In genomic region chr13:77460195-77460594, GRCh38 we compare ENCODE assay signal across 8 cellular contexts.
DNase-seq lines count a peak whose midpoint lies in the region; ATAC-seq and TF ChIP-seq lines count a peak whose summit lies in the region.

No MANE protein-coding gene starts in this region.

- no peak overlapping the region for H2AFZ ChIP-seq in SK-N-SH (ENCODE audit: low read depth)

- H3F3A ChIP-seq in SK-N-SH (replicated peaks; ENCODE audit: insufficient read depth): no peaks in the 10 kb centered on the region

- WGBS in SK-N-SH (ENCODE audit: low lambda C conversion rate): 72% methylated on average over 2 of the region's 2 CpGs

- no peaks in the 10 kb centered on the region for H3K79me2 ChIP-seq in SK-N-SH (ENCODE audit: insufficient read depth)

- H3K9me3 ChIP-seq in SK-N-SH: no peaks in the 10 kb centered on the region

- ATAC-seq in GM19324 (IDR thresholded peaks at IDR 0.05; ENCODE audit: low FRiP score, unreplicated experiment) (peak; percentile 91), HG02981 (IDR thresholded peaks at IDR 0.05; ENCODE audit: unreplicated experiment) (peak; percentile 84), omental fat pad (ENCODE audit: low FRiP score) (peak; percentile 95)

- no peaks in the 10 kb centered on the region for H3K36me3 ChIP-seq in SK-N-SH (replicated peaks in 1 of 2; ENCODE audit: control insufficient read depth in 1 of 2, insufficient read depth in 2 of 2, low read length in 1 of 2)

- TF ChIP-seq RAD21 in SK-N-SH (IDR thresholded peaks at IDR 0.05; ENCODE audit: low read length): no peak

- TF ChIP-seq EP300 in SK-N-SH (IDR thresholded peaks at IDR 0.05; ENCODE audit: borderline replicate concordance in 1 of 2, low read depth in 1 of 2, low read length in 1 of 2): no peak

- CTCF ChIA-PET in SK-N-SH (lab: Yijun Ruan, JAX): interaction anchor here (4.1 kb wide), 1 partner anchor 17 kb away, joined by 20 read pairs; no protein-coding TSS in a partner anchor

- no peak overlapping the region for H3K4me3 ChIP-seq in SK-N-SH (ENCODE audit: low read depth in 2 of 2, low read length in 1 of 2)

- no peak overlapping the region for H3K9ac ChIP-seq in SK-N-SH

- POLR2A ChIA-PET in SK-N-SH (lab: Yijun Ruan, JAX): no interaction called here

- no peaks in the 10 kb centered on the region for H4K20me1 ChIP-seq in SK-N-SH (ENCODE audit: insufficient read depth)

- no peaks in the 10 kb centered on the region for H3K27me3 ChIP-seq in SK-N-SH (ENCODE audit: insufficient read depth)

- H3K4me2 ChIP-seq in SK-N-SH: no peak overlapping the region

- no peak for TF ChIP-seq CTCF in omental fat pad (IDR thresholded peaks at IDR 0.05)
- no peak for TF ChIP-seq CTCF in SK-N-SH (IDR thresholded peaks at IDR 0.05)

- no peak overlapping the region for H3K27ac ChIP-seq in SK-N-SH (ENCODE audit: low read depth in 2 of 2, low read length in 1 of 2)

- peak; percentile 89 for DNase-seq in SIG-M5 (lab: John Stamatoyannopoulos, UW)
- no peak for DNase-seq in omental fat pad (ENCODE audit: low spot score)
- DNase-seq in SK-N-SH: no peak
- DNase-seq in NCI-H2196 (lab: John Stamatoyannopoulos, UW; ENCODE audit: unreplicated experiment): no peak
- DNase-seq in DMS114 treated with DMSO at 0.1 percent for 48 hours (lab: John Stamatoyannopoulos, UW; ENCODE audit: unreplicated experiment): no peak
- DNase-seq in mesenteric fat pad (ENCODE audit: low spot score): no peak

- no peaks in the 10 kb centered on the region; a peak in 1 of 4 replicates for H3K4me1 ChIP-seq in SK-N-SH (ENCODE audit: control insufficient read depth in 1 of 2, insufficient read depth in 2 of 2, low read depth in 1 of 2, low read length in 1 of 2)

- H3K9me2 ChIP-seq in SK-N-SH: no peaks in the 10 kb centered on the region

TF ChIP-seq in SK-N-SH, 30 proteins besides CTCF, POLR2A, EP300 and RAD21:
- TF ChIP-seq GATA2 (CRISPR knock-in tag; IDR thresholded peaks at IDR 0.05): no peak
- no peak for TF ChIP-seq EZH2phosphoT487 (IDR thresholded peaks at IDR 0.05; ENCODE audit: borderline replicate concordance, low read depth)
- TF ChIP-seq ELF1 (IDR thresholded peaks at IDR 0.05): no peak
- no peak for TF ChIP-seq USF2 (IDR thresholded peaks at IDR 0.05; ENCODE audit: borderline replicate concordance, low read depth, low read length)
- TF ChIP-seq NFIC (IDR thresholded peaks at IDR 0.05; ENCODE audit: borderline replicate concordance): no peak
- TF ChIP-seq SIN3A (IDR thresholded peaks at IDR 0.05; ENCODE audit: borderline replicate concordance, low read depth, low read length): no peak
- no peak for TF ChIP-seq RFX5 (IDR thresholded peaks at IDR 0.05; ENCODE audit: low read length)
- TF ChIP-seq TAF1 (IDR thresholded peaks at IDR 0.05; ENCODE audit: borderline replicate concordance, low read depth, low read length): no peak
- no peak for TF ChIP-seq NRF1 (IDR thresholded peaks at IDR 0.05; ENCODE audit: low read depth, low read length)
- TF ChIP-seq, protein P1, sequence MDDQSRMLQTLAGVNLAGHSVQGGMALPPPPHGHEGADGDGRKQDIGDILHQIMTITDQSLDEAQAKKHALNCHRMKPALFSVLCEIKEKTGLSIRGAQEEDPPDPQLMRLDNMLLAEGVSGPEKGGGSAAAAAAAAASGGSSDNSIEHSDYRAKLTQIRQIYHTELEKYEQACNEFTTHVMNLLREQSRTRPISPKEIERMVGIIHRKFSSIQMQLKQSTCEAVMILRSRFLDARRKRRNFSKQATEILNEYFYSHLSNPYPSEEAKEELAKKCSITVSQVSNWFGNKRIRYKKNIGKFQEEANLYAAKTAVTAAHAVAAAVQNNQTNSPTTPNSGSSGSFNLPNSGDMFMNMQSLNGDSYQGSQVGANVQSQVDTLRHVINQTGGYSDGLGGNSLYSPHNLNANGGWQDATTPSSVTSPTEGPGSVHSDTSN (IDR thresholded peaks at IDR 0.05): no peak
- no peak for TF ChIP-seq FOSL2 (IDR thresholded peaks at IDR 0.05; ENCODE audit: borderline replicate concordance, low read depth)
- no peak for TF ChIP-seq FOXJ3 (CRISPR knock-in tag; IDR thresholded peaks at IDR 0.05)
- no peak for TF ChIP-seq GABPA (IDR thresholded peaks at IDR 0.05; ENCODE audit: low read depth)
- TF ChIP-seq TCF12 (IDR thresholded peaks at IDR 0.05): no peak
- TF ChIP-seq REST (IDR thresholded peaks at IDR 0.05; ENCODE audit: low read depth, low read length): no peak
- TF ChIP-seq RCOR1 (IDR thresholded peaks at IDR 0.05; ENCODE audit: low read length): no peak
- no peak for TF ChIP-seq POLR2AphosphoS5 (IDR thresholded peaks at IDR 0.05; ENCODE audit: low read depth, low read length)
- no peak for TF ChIP-seq ZBTB33 (IDR thresholded peaks at IDR 0.05; ENCODE audit: borderline replicate concordance, low read depth)
TF ChIP-seq in SK-N-SH: peak in this region for 0.
